16 cellular contexts compared by ENCODE assay signal in the genomic region with DNA sequence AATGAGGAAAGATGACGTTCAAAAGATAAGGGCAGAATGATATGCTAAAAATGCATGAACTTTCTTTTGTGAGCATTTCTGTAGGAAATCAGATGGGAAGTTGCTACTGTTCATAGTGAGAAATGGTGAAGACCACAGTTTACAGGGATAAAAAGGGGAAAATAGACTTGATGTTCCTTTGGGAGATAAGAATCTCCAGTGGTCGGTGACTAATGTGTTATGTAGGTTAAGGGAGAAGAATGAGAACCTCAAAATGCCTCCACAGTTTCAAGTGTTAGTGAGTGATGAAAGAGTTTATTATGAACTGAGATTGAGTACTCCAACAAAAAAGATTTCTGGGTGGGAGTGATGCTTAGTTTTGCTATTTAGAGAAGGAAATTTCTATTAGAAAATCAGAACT.
DNase-seq lines count a peak whose midpoint lies in the region; ATAC-seq lines count a peak whose summit lies in the region.
"Had no signal": no experiment of that assay in that cellular context is flagged by ENCODE, and none has a peak within 500 bp of the region (broad histone marks: within the 10 kb centered on the region; RNA-seq: fewer than 3 reads in every experiment).

No MANE protein-coding gene starts in this region.

- DNase-seq in Daoy (ENCODE audit: low read depth) (peak; percentile 35), M059J (ENCODE audit: low read depth) (peak; percentile 47), amniotic epithelial cell (ENCODE audit: low read depth) (peak; percentile 9), kidney tubule cell (ENCODE audit: low spot score) (peak; percentile 9), DMS 273 (lab: John Stamatoyannopoulos, UW; ENCODE audit: unreplicated experiment) (no peak), SKM-1 (lab: John Stamatoyannopoulos, UW; ENCODE audit: unreplicated experiment) (no peak)
- DNase-seq: NCI-H1436; NCI-H2029 treated with DMSO at 0.1 percent for 48 hours; NCI-H2171 treated with DMSO at 0.1 percent for 48 hours; NCI-H446 treated with DMSO at 0.1 percent for 48 hours; NK-92 treated with Interleukin-12 subunit alpha and Interleukin-12 subunit beta, amount 100 ng/mL, for 24 hours had no signal

- ATAC-seq in HG03457 (IDR thresholded peaks at IDR 0.05; ENCODE audit: unreplicated experiment) (no peak), GM21786 (IDR thresholded peaks at IDR 0.05; ENCODE audit: unreplicated experiment) (no peak)
- ATAC-seq: A549, HCT116, K562 had no signal

Comparison
In these comparisons a context has a peak if more than half of its experiments do, and no peak if none do; other contexts are left out.
1. DNase-seq: peak in Daoy (single experiment), M059J (single experiment), amniotic epithelial cell (single experiment) and kidney tubule cell (single experiment); none in DMS 273 (single experiment) and SKM-1 (single experiment).